Comparison of ENCODE assay signal across 7 cellular contexts in genomic region chr1:6198646-6199297, GRCh38. TPM values are rescaled to one million over a fixed set of nuclear protein-coding genes. Genes with fewer than 3 reads are reported as not detected.
DNase-seq lines count a peak whose midpoint lies in the region; ATAC-seq and TF ChIP-seq lines count a peak whose summit lies in the region.
"Had no signal": no experiment of that assay in that cellular context is flagged by ENCODE, and none has a peak within 500 bp of the region (broad histone marks: within the 10 kb centered on the region; RNA-seq: fewer than 3 reads in every experiment).

No MANE protein-coding gene starts in this region.

- H3K9me3 Mint-ChIP-seq in activated T-helper 17 cell treated with anti-CD3 and anti-CD28 coated beads, Interleukin-2, amount 50 U/mL, for 72 hours, result no peaks in the 10 kb centered on the region

- no peaks in the 10 kb centered on the region for H3K9me3 ChIP-seq in BLaER1
- H3K9me3 ChIP-seq in lower lobe of right lung, result no peaks in the 10 kb centered on the region

- peak overlapping the region; percentile 80 for H3K4me2 ChIP-seq in BLaER1

- H3K9ac ChIP-seq in BLaER1, result peak overlapping the region; percentile 99

- no peaks in the 10 kb centered on the region for H3K27me3 Mint-ChIP-seq in activated T-helper 17 cell treated with anti-CD3 and anti-CD28 coated beads, Interleukin-2, amount 50 U/mL, for 72 hours

- H3K36me3 ChIP-seq in BLaER1, result peaks cover 43% of the 10 kb centered on the region
- peaks cover 37% of the 10 kb centered on the region for H3K36me3 ChIP-seq in lower lobe of right lung

- peak overlapping the region; percentile 96 for H3K27ac Mint-ChIP-seq in activated T-helper 17 cell treated with anti-CD3 and anti-CD28 coated beads, Interleukin-2, amount 50 U/mL, for 72 hours

- intact Hi-C loops in lower lobe of right lung (cut with DNase I), result no loop called here

- H3K4me1 ChIP-seq in BLaER1, result peaks cover 31% of the 10 kb centered on the region
- peaks cover 29% of the 10 kb centered on the region for H3K4me1 ChIP-seq in lower lobe of right lung

- H3K27me3 ChIP-seq in BLaER1 (no peaks in the 10 kb centered on the region), lower lobe of right lung (ENCODE audit: low read depth) (no peaks in the 10 kb centered on the region)

- H3K27ac ChIP-seq in BLaER1, result peak overlapping the region; percentile 99
- peak overlapping the region; percentile 87 for H3K27ac ChIP-seq in lower lobe of right lung

- ATAC-seq in HG02571 (IDR thresholded peaks at IDR 0.05; ENCODE audit: unreplicated experiment) (peak; percentile 5), lower lobe of right lung (peak; percentile 23 to 40)
- ATAC-seq in activated T-helper 17 cell treated with anti-CD3 and anti-CD28 coated beads, Interleukin-2, amount 50 U/mL, for 72 hours (replicated peaks), result peak; percentile 27

- peaks cover 55% of the 10 kb centered on the region for H4K20me1 ChIP-seq in BLaER1

- peak overlapping the region; percentile 96 for H3K4me3 Mint-ChIP-seq in activated T-helper 17 cell treated with anti-CD3 and anti-CD28 coated beads, Interleukin-2, amount 50 U/mL, for 72 hours

- peaks cover 24% of the 10 kb centered on the region for H3K4me1 Mint-ChIP-seq in activated T-helper 17 cell treated with anti-CD3 and anti-CD28 coated beads, Interleukin-2, amount 50 U/mL, for 72 hours

- H3K36me3 Mint-ChIP-seq in activated T-helper 17 cell treated with anti-CD3 and anti-CD28 coated beads, Interleukin-2, amount 50 U/mL, for 72 hours (ENCODE audit: low read depth), result peaks cover 52% of the 10 kb centered on the region

- no peak for DNase-seq in lower lobe of right lung
- DNase-seq in NCI-H1694 (lab: John Stamatoyannopoulos, UW), result no peak
- DNase-seq in SKM-1 treated with dmso at 0.1 percent for 144 hours (lab: John Stamatoyannopoulos, UW; ENCODE audit: unreplicated experiment), result no peak

- TF ChIP-seq CTCF in lower lobe of right lung (IDR thresholded peaks at IDR 0.05), result no peak

- H3K4me3 ChIP-seq in BLaER1 (peak overlapping the region; percentile 87), lower lobe of right lung (peak overlapping the region; percentile 85)

RNA-seq across cellular contexts. Expression of gene RPL22, which starts 0.6 kb away (rescaled TPM):
- 100 to 1,000 TPM; 437 to 506 TPM for total RNA-seq in activated T-helper 17 cell treated with anti-CD3 and anti-CD28 coated beads, Interleukin-2, amount 50 U/mL, for 72 hours
- 317 TPM for total RNA-seq in lower lobe of right lung

RNA-seq across cellular contexts. Expression of gene RNF207, which starts 7.1 kb away (rescaled TPM):
- total RNA-seq in activated T-helper 17 cell treated with anti-CD3 and anti-CD28 coated beads, Interleukin-2, amount 50 U/mL, for 72 hours, result 10 to 100 TPM; 20.1 to 21.9 TPM
- 14.0 TPM for total RNA-seq in lower lobe of right lung

RNA-seq across cellular contexts. Expression of gene CHD5, which starts 18.7 kb away (rescaled TPM):
- total RNA-seq in activated T-helper 17 cell treated with anti-CD3 and anti-CD28 coated beads, Interleukin-2, amount 50 U/mL, for 72 hours, result 1 to 10 TPM in 1 of 2 donors, under 1 TPM in 1; 0.43 to 1.2 TPM
- 0.56 TPM for total RNA-seq in lower lobe of right lung
- total RNA-seq: HT1080 had no signal

RNA-seq across cellular contexts. Expression of gene ICMT, which starts 37.0 kb away (rescaled TPM):
- total RNA-seq in activated T-helper 17 cell treated with anti-CD3 and anti-CD28 coated beads, Interleukin-2, amount 50 U/mL, for 72 hours, result 10 to 100 TPM; 26.7 to 62.4 TPM
- total RNA-seq in lower lobe of right lung, result 49.0 TPM

RNA-seq across cellular contexts. Expression of gene HES3, which starts 45.2 kb away (rescaled TPM):
- total RNA-seq in activated T-helper 17 cell treated with anti-CD3 and anti-CD28 coated beads, Interleukin-2, amount 50 U/mL, for 72 hours, result not detected
- not detected for total RNA-seq in lower lobe of right lung
- total RNA-seq: HT1080 had no signal
